ENCODE assay signal across 8 cellular contexts in genomic region chr1:42937836-42938595, GRCh38. TPM values are rescaled to one million over a fixed set of nuclear protein-coding genes. Genes with fewer than 3 reads are reported as not detected.
DNase-seq lines count a peak whose midpoint lies in the region; ATAC-seq, FAIRE-seq and TF ChIP-seq lines count a peak whose summit lies in the region.

No MANE protein-coding gene starts in this region.

- peaks cover 23% of the 10 kb centered on the region for H4K20me1 ChIP-seq in astrocyte (ENCODE audit: insufficient read depth, low read length)

- no peak overlapping the region for H3K4me2 ChIP-seq in astrocyte (ENCODE audit: low read length)

- peak overlapping the region; percentile 2 for H3K27ac ChIP-seq in astrocyte (ENCODE audit: low read depth, low read length)

- no peak for TF ChIP-seq CTCF in astrocyte (IDR thresholded peaks at IDR 0.05; ENCODE audit: insufficient read depth, low read depth, low read length)

- no peaks in the 10 kb centered on the region for H3K9me3 ChIP-seq in astrocyte (ENCODE audit: insufficient read depth, low read depth, low read length)

- peaks cover 75% of the 10 kb centered on the region for H3K79me2 ChIP-seq in astrocyte (ENCODE audit: insufficient read depth, low read length)

- H3K4me1 ChIP-seq in astrocyte (ENCODE audit: insufficient read depth, low read length) = peaks cover 52% of the 10 kb centered on the region

- H3K36me3 ChIP-seq in astrocyte (ENCODE audit: insufficient read depth, low read length) = peaks cover 27% of the 10 kb centered on the region

- DNase-seq in CD1c-positive myeloid dendritic cell (ENCODE audit: extremely low spot score) (peak; percentile 52), LoVo (ENCODE audit: low spot score) (peak; percentile 63), astrocyte (ENCODE audit: low read depth) (no peak)
- DNase-seq in natural killer cell treated with Interleukin-12 subunit alpha and Interleukin-12 subunit beta and Interleukin-15 and Interleukin-18, amount 100 ng/mL, for 72 hours (ENCODE audit: low spot score) = no peak

- H3K4me3 ChIP-seq in astrocyte (ENCODE audit: insufficient read depth, low read depth, low read length) = no peak overlapping the region

- no peaks in the 10 kb centered on the region for H3K27me3 Mint-ChIP-seq in astrocyte (ENCODE audit: low read depth, unreplicated experiment)
- H3K27me3 Mint-ChIP-seq in natural killer cell treated with Interleukin-12 subunit alpha and Interleukin-12 subunit beta and Interleukin-15 and Interleukin-18, amount 100 ng/mL, for 72 hours = no peaks in the 10 kb centered on the region

- no peak overlapping the region for H2AFZ ChIP-seq in astrocyte (ENCODE audit: low read depth, low read length)

- peak overlapping the region; percentile 93 for H3K27ac Mint-ChIP-seq in astrocyte (ENCODE audit: unreplicated experiment)
- H3K27ac Mint-ChIP-seq in natural killer cell treated with Interleukin-12 subunit alpha and Interleukin-12 subunit beta and Interleukin-15 and Interleukin-18, amount 100 ng/mL, for 72 hours = peak overlapping the region; percentile 93

- ATAC-seq in natural killer cell treated with Interleukin-12 subunit alpha and Interleukin-12 subunit beta and Interleukin-15 and Interleukin-18, amount 100 ng/mL, for 72 hours = peak in 1 of 2 donors; percentile 15
- no peak for ATAC-seq in GM21447 (IDR thresholded peaks at IDR 0.05; ENCODE audit: unreplicated experiment)
- no peak for ATAC-seq in GM21576 (IDR thresholded peaks at IDR 0.05; ENCODE audit: unreplicated experiment)
- no peak for ATAC-seq in activated CD4-positive, CD25-positive, alpha-beta regulatory T cell treated with anti-CD3 and anti-CD28 coated beads, Interleukin-2, amount 50 U/mL, for 24 hours
- ATAC-seq in HG03196 (IDR thresholded peaks at IDR 0.05; ENCODE audit: unreplicated experiment) = no peak

- no peak overlapping the region for H3K9ac ChIP-seq in astrocyte (ENCODE audit: low read length)

- H3K36me3 Mint-ChIP-seq in astrocyte (ENCODE audit: low read depth, unreplicated experiment) = peaks cover 68% of the 10 kb centered on the region
- peaks cover 40% of the 10 kb centered on the region for H3K36me3 Mint-ChIP-seq in natural killer cell treated with Interleukin-12 subunit alpha and Interleukin-12 subunit beta and Interleukin-15 and Interleukin-18, amount 100 ng/mL, for 72 hours

- H3K9me3 Mint-ChIP-seq in astrocyte (ENCODE audit: unreplicated experiment) = no peaks in the 10 kb centered on the region
- no peaks in the 10 kb centered on the region for H3K9me3 Mint-ChIP-seq in natural killer cell treated with Interleukin-12 subunit alpha and Interleukin-12 subunit beta and Interleukin-15 and Interleukin-18, amount 100 ng/mL, for 72 hours

- FAIRE-seq in astrocyte (lab: Jason Lieb, UNC) = no peak

- H3K27me3 ChIP-seq in astrocyte (ENCODE audit: insufficient read depth, low read length) = no peaks in the 10 kb centered on the region

- H3K4me3 Mint-ChIP-seq in astrocyte (ENCODE audit: unreplicated experiment) = no peak overlapping the region
- peak overlapping the region; percentile 94 for H3K4me3 Mint-ChIP-seq in natural killer cell treated with Interleukin-12 subunit alpha and Interleukin-12 subunit beta and Interleukin-15 and Interleukin-18, amount 100 ng/mL, for 72 hours

- H3K4me1 Mint-ChIP-seq in astrocyte (ENCODE audit: low read depth, unreplicated experiment) = peaks cover 73% of the 10 kb centered on the region
- H3K4me1 Mint-ChIP-seq in natural killer cell treated with Interleukin-12 subunit alpha and Interleukin-12 subunit beta and Interleukin-15 and Interleukin-18, amount 100 ng/mL, for 72 hours (ENCODE audit: low read depth in 2 of 2) = peaks cover 87 to 96% of the 10 kb centered on the region in 2 donors

RNA-seq across cellular contexts. Expression of gene SLC2A1, which starts 20.7 kb away (rescaled TPM):
- 506 and 521 TPM in 2 replicates for total RNA-seq in astrocyte
- total RNA-seq in natural killer cell treated with Interleukin-12 subunit alpha and Interleukin-12 subunit beta and Interleukin-15 and Interleukin-18, amount 100 ng/mL, for 72 hours = 100 to 1,000 TPM; 105 to 131 TPM

Comparison
In these comparisons a context has a peak if more than half of its experiments do, and no peak if none do; other contexts are left out.
1. DNase-seq: peak in CD1c-positive myeloid dendritic cell (single experiment) and LoVo (single experiment); none in astrocyte (single experiment) and natural killer cell treated with Interleukin-12 subunit alpha and Interleukin-12 subunit beta and Interleukin-15 and Interleukin-18, amount 100 ng/mL, for 72 hours (single experiment).